In genomic region chr21:25094695-25095094, GRCh38 we compare ENCODE assay signal across 28 cellular contexts.
"Had no signal": no experiment of that assay in that cellular context is flagged by ENCODE, and none has a peak within 500 bp of the region (broad histone marks: within the 10 kb centered on the region; RNA-seq: fewer than 3 reads in every experiment).

No MANE protein-coding gene starts in this region.

- H3K27me3 ChIP-seq: esophagus muscularis mucosa, foreskin keratinocyte, gastroesophageal sphincter, heart left ventricle, hepatocyte, neutrophil, right lobe of liver had no signal

- H3K9me3 Mint-ChIP-seq: stimulated activated naive CD8-positive, alpha-beta T cell treated with anti-CD3 and anti-CD28 coated beads, Interleukin-15, Interleukin-2, amounts not matched to agents 100 ng/mL and 50 ng/mL, for 24 hours had no signal

- H3K4me1 ChIP-seq: esophagus muscularis mucosa, foreskin keratinocyte, gastroesophageal sphincter, heart left ventricle, parathyroid adenoma, right lobe of liver had no signal

- H3K27ac Mint-ChIP-seq: mesothelial cell of epicardium; naive B cell; natural killer cell treated with Interleukin-12 subunit alpha and Interleukin-12 subunit beta and Interleukin-15 and Interleukin-18, amount 100 ng/mL, for 72 hours; progenitor cell of endocrine pancreas; stimulated activated naive B cell treated with anti-CD40 and anti-IgM and Interleukin-4, amounts not matched to agents 10 μg/mL and 1 μg/mL and 100 μg/mL, for 72 hours; stimulated activated naive CD8-positive, alpha-beta T cell treated with anti-CD3 and anti-CD28 coated beads, Interleukin-15, Interleukin-2, amounts not matched to agents 100 ng/mL and 50 ng/mL, for 24 hours had no signal

- ATAC-seq: foreskin keratinocyte; gastroesophageal sphincter; heart left ventricle; left lobe of liver; mucosa of descending colon; natural killer cell treated with Interleukin-12 subunit alpha and Interleukin-12 subunit beta and Interleukin-15 and Interleukin-18, amount 100 ng/mL, for 72 hours; right lobe of liver; stimulated activated naive B cell treated with anti-CD40 and anti-IgM and Interleukin-4, amounts not matched to agents 10 μg/mL and 1 μg/mL and 100 μg/mL, for 72 hours had no signal

- H3K4me3 Mint-ChIP-seq: mesothelial cell of epicardium; naive B cell; natural killer cell treated with Interleukin-12 subunit alpha and Interleukin-12 subunit beta and Interleukin-15 and Interleukin-18, amount 100 ng/mL, for 72 hours; neural crest cell; stimulated activated naive B cell treated with anti-CD40 and anti-IgM and Interleukin-4, amounts not matched to agents 10 μg/mL and 1 μg/mL and 100 μg/mL, for 72 hours; stimulated activated naive CD8-positive, alpha-beta T cell treated with anti-CD3 and anti-CD28 coated beads, Interleukin-15, Interleukin-2, amounts not matched to agents 100 ng/mL and 50 ng/mL, for 24 hours had no signal

- H3K27ac ChIP-seq: coronary artery, esophagus muscularis mucosa, foreskin keratinocyte, gastroesophageal sphincter, heart left ventricle, hepatocyte, neutrophil, parathyroid adenoma, right lobe of liver, thoracic aorta had no signal

- H3K4me1 Mint-ChIP-seq: mesothelial cell of epicardium, neural crest cell had no signal

- H3K9me3 ChIP-seq: neutrophil, right lobe of liver, thoracic aorta had no signal

- H3K27me3 Mint-ChIP-seq: naive B cell; natural killer cell treated with Interleukin-12 subunit alpha and Interleukin-12 subunit beta and Interleukin-15 and Interleukin-18, amount 100 ng/mL, for 72 hours; progenitor cell of endocrine pancreas; stimulated activated naive B cell treated with anti-CD40 and anti-IgM and Interleukin-4, amounts not matched to agents 10 μg/mL and 1 μg/mL and 100 μg/mL, for 72 hours; stimulated activated naive CD8-positive, alpha-beta T cell treated with anti-CD3 and anti-CD28 coated beads, Interleukin-15, Interleukin-2, amounts not matched to agents 100 ng/mL and 50 ng/mL, for 24 hours had no signal

- DNase-seq: dermis blood vessel endothelial cell; effector memory CD4-positive, alpha-beta T cell; foreskin keratinocyte; heart left ventricle; kidney; mesenchymal stem cell; mucosa of descending colon; naive B cell; right lobe of liver; small intestine; stimulated activated CD4-positive, alpha-beta T cell treated with anti-CD3 and anti-CD28 coated beads, Interleukin-15, amount 100 ng/mL, for 24 hours; stimulated activated CD4-positive, alpha-beta T cell treated with anti-CD3 and anti-CD28 coated beads, Interleukin-2, amount 100 ng/mL, for 48 hours; stimulated activated naive B cell treated with anti-CD40 and anti-IgM and Interleukin-4, amounts not matched to agents 10 μg/mL and 1 μg/mL and 100 μg/mL, for 72 hours; trophoblast cell had no signal

- H3K36me3 ChIP-seq: esophagus muscularis mucosa, gastroesophageal sphincter, heart left ventricle, neutrophil, right lobe of liver, thoracic aorta had no signal

- H3K4me3 ChIP-seq: coronary artery, esophagus muscularis mucosa, gastroesophageal sphincter, heart left ventricle, hepatocyte, lung, mucosa of descending colon, right lobe of liver, thoracic aorta had no signal

- H3K36me3 Mint-ChIP-seq: mesothelial cell of epicardium; natural killer cell treated with Interleukin-12 subunit alpha and Interleukin-12 subunit beta and Interleukin-15 and Interleukin-18, amount 100 ng/mL, for 72 hours had no signal
